In genomic region chr6:40436685-40437604, GRCh38 we compare ENCODE assay signal across 11 cellular contexts.
DNase-seq lines count a peak whose midpoint lies in the region; ATAC-seq and TF ChIP-seq lines count a peak whose summit lies in the region.
"Had no signal": no experiment of that assay in that cellular context is flagged by ENCODE, and none has a peak within 500 bp of the region (broad histone marks: within the 10 kb centered on the region; RNA-seq: fewer than 3 reads in every experiment).

No MANE protein-coding gene starts in this region.

- H3K27ac ChIP-seq in PC-3 (ENCODE audit: low read length): no peak overlapping the region
- H3K27ac ChIP-seq in epithelial cell of prostate: peak overlapping the region; percentile 13
- peak overlapping the region; percentile 77 for H3K27ac ChIP-seq in substantia nigra (ENCODE audit: low read depth, low read length, poor library complexity, severe bottlenecking)
- H3K27ac ChIP-seq in MM.1S (ENCODE audit: low read length): no peak overlapping the region
- H3K27ac ChIP-seq: C4-2B had no signal

- H3F3A ChIP-seq in PC-3 (ENCODE audit: low read length, unreplicated experiment): no peaks in the 10 kb centered on the region
- H3F3A ChIP-seq in MM.1S (ENCODE audit: insufficient read depth, low read length): no peaks in the 10 kb centered on the region

- H3K79me2 ChIP-seq in PC-3 (ENCODE audit: low read length): no peaks in the 10 kb centered on the region
- H3K79me2 ChIP-seq in MM.1S (ENCODE audit: low read length): no peaks in the 10 kb centered on the region

- H3K4me2 ChIP-seq in PC-3 (ENCODE audit: low read length) (no peak overlapping the region), MM.1S (ENCODE audit: low read depth, low read length) (no peak overlapping the region)

- DNase-seq in Right ventricle myocardium inferior (ENCODE audit: missing footprints) (no peak), Right ventricle myocardium superior (no peak), PC-3 (peak; percentile 45), epithelial cell of prostate (ENCODE audit: low read depth, low spot score) (peak; percentile 16), substantia nigra (lab: John Stamatoyannopoulos, UW) (peak in 37 of 49 donors; percentile 5 to 75 (median 35)), erythroblast (lab: John Stamatoyannopoulos, UW) (no peak), MM.1S (no peak)
- DNase-seq: cortex of kidney had no signal

- H3K9me2 ChIP-seq in PC-3 (replicated peaks; ENCODE audit: low read length) (no peaks in the 10 kb centered on the region), MM.1S (replicated peaks; ENCODE audit: insufficient read depth, low read length) (no peaks in the 10 kb centered on the region)

- H3K9me3 ChIP-seq in PC-3 (ENCODE audit: low read length) (no peaks in the 10 kb centered on the region), MM.1S (replicated peaks; ENCODE audit: insufficient read depth, low read length) (no peaks in the 10 kb centered on the region)

- no peak for TF ChIP-seq CTCF in PC-3 (conservative IDR thresholded peaks at IDR 0.05; ENCODE audit: low read depth, low read length)
- TF ChIP-seq CTCF in MM.1S (IDR thresholded peaks at IDR 0.05; ENCODE audit: low read length): no peak

- H3K9ac ChIP-seq in PC-3 (ENCODE audit: low read length) (no peak overlapping the region), MM.1S (ENCODE audit: low read length) (no peak overlapping the region)

- H3K4me3 ChIP-seq in PC-3 (ENCODE audit: low read length) (no peak overlapping the region), MM.1S (ENCODE audit: low read length) (no peak overlapping the region)

- POLR2A ChIA-PET in PC-3 (lab: Charles Lee; ENCODE audit: unreplicated experiment): no interaction called here

- H2AFZ ChIP-seq in PC-3 (ENCODE audit: low read length) (no peak overlapping the region), MM.1S (ENCODE audit: low read length) (no peak overlapping the region)

- H3K27me3 ChIP-seq in PC-3 (ENCODE audit: low read length) (no peaks in the 10 kb centered on the region), MM.1S (replicated peaks; ENCODE audit: insufficient read depth, low read length) (no peaks in the 10 kb centered on the region)

- TF ChIP-seq POLR2A in erythroblast (IDR thresholded peaks at IDR 0.05; ENCODE audit: low read length): no peak

- ATAC-seq in Right ventricle myocardium inferior (peak; percentile 63), Right ventricle myocardium superior (ENCODE audit: poor library complexity) (no peak), PC-3 (no peak), HG02610 (IDR thresholded peaks at IDR 0.05; ENCODE audit: unreplicated experiment) (no peak)
- ATAC-seq: HCT116 had no signal

- intact Hi-C loops in Right ventricle myocardium inferior (cut with DNase I): no loop called here
- intact Hi-C loops in Right ventricle myocardium superior (cut with DNase I): no loop called here
- intact Hi-C loops in PC-3 (cut with micrococcal nuclease): no loop called here

- no TSS peak for BruUV-seq in PC-3 (replicated peaks; lab: Mats Ljungman, UMichigan)

- no peaks in the 10 kb centered on the region for H4K20me1 ChIP-seq in PC-3 (ENCODE audit: low read length)
- no peaks in the 10 kb centered on the region for H4K20me1 ChIP-seq in MM.1S (ENCODE audit: insufficient read depth, low read length)

- CTCF ChIA-PET in PC-3 (lab: Charles Lee): no interaction called here

- no peaks in the 10 kb centered on the region for H3K4me1 ChIP-seq in PC-3 (ENCODE audit: insufficient read depth, low read length)
- H3K4me1 ChIP-seq in MM.1S (ENCODE audit: low read length): no peaks in the 10 kb centered on the region

- no peaks in the 10 kb centered on the region for H3K36me3 ChIP-seq in PC-3 (ENCODE audit: low read depth, low read length)
- H3K36me3 ChIP-seq in MM.1S (replicated peaks; ENCODE audit: insufficient read depth, low read length): no peaks in the 10 kb centered on the region

Comparison
In these comparisons a context has a peak if more than half of its experiments do, and no peak if none do; other contexts are left out.
1. DNase-seq: peak in PC-3 (single experiment), epithelial cell of prostate (single experiment) and substantia nigra (37 of 49); none in Right ventricle myocardium inferior (single experiment), Right ventricle myocardium superior (single experiment), erythroblast (0 of 2) and MM.1S (single experiment).
2. H3K27ac ChIP-seq: peak in epithelial cell of prostate (single experiment) and substantia nigra (single experiment); none in PC-3 (single experiment) and MM.1S (single experiment).